Comparison of ENCODE assay signal across 2 cellular contexts in the genomic region with DNA sequence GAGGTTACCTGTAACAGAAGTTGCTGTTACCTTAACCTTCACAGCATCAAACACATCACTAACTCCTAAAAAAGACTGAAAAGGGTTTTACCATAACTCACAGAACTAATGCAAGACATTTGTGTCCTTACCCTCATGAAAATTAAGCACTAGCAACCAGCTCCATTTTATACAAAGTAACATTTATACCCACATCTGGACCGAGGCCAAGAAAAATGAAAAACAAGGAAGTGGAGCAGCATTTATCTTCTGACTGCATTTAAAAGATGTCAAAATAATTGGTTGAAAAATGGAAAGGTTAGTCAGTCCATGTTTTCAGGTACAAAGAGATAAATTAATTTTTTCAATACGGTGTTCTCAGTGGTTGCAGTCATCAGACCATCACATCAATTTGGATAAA.
TF ChIP-seq lines count a peak whose summit lies in the region.

No MANE protein-coding gene starts in this region.

TF ChIP-seq in A549, 52 proteins besides CTCF, POLR2A, EP300 and RAD21:
- TF ChIP-seq, protein P1, sequence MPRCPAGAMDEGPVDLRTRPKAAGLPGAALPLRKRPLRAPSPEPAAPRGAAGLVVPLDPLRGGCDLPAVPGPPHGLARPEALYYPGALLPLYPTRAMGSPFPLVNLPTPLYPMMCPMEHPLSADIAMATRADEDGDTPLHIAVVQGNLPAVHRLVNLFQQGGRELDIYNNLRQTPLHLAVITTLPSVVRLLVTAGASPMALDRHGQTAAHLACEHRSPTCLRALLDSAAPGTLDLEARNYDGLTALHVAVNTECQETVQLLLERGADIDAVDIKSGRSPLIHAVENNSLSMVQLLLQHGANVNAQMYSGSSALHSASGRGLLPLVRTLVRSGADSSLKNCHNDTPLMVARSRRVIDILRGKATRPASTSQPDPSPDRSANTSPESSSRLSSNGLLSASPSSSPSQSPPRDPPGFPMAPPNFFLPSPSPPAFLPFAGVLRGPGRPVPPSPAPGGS (IDR thresholded peaks at IDR 0.05): no peak
- TF ChIP-seq, protein P2, sequence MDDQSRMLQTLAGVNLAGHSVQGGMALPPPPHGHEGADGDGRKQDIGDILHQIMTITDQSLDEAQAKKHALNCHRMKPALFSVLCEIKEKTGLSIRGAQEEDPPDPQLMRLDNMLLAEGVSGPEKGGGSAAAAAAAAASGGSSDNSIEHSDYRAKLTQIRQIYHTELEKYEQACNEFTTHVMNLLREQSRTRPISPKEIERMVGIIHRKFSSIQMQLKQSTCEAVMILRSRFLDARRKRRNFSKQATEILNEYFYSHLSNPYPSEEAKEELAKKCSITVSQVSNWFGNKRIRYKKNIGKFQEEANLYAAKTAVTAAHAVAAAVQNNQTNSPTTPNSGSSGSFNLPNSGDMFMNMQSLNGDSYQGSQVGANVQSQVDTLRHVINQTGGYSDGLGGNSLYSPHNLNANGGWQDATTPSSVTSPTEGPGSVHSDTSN (IDR thresholded peaks at IDR 0.05): no peak
- TF ChIP-seq CEBPB (IDR thresholded peaks at IDR 0.05) (no peak), RARB (CRISPR knock-in tag; IDR thresholded peaks at IDR 0.05) (no peak), KDM5A (IDR thresholded peaks at IDR 0.05) (no peak), FOSL2 (IDR thresholded peaks at IDR 0.05) (no peak), FOSL2 (CRISPR knock-in tag; IDR thresholded peaks at IDR 0.05) (no peak), PHF8 (IDR thresholded peaks at IDR 0.05; ENCODE audit: borderline replicate concordance, low read depth) (no peak)

TF ChIP-seq in K562, 482 proteins besides CTCF, POLR2A, EP300 and RAD21:
- no peak for TF ChIP-seq HSF4 (CRISPR knock-in tag; IDR thresholded peaks at IDR 0.05; ENCODE audit: borderline replicate concordance)
- TF ChIP-seq NFIC (IDR thresholded peaks at IDR 0.05): peak; percentile 16; the same call in 1 of the 2 replicates
